In the genomic region with DNA sequence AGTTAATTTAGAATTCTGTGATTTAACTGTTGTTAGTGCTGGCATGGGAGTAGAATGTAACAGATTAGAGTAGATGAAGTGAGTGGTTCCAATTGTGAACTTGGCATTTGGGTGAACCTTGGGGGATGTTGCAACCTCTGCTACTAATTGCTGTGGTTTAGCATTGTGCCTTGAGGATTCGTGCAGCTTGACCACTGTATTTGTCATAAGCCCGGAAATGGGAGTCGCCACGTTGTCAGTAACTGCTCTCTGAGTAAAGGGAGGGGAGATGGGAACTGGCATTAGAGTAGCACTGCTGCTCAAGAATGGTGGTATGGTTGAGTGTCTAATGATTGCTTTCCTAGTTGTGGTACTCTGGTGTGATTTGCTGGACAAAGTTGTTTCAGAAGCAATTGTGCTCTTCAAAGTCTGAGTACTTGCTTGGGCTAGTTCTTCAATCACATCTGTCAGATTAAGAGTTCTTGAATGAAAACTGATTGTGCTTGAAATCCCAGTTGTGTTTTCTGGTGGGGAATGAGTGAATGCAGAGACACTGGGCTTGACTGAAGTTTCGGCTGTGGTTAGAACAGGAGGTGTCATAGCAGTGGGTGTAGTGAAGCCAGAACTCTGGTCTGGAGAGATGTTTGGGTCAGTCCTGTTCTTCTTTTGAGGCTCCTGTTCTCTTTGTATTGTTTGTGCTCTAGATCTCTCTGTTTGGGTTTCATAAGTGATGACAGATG, we compare ENCODE assay signal across 11 cellular contexts. TPM values are rescaled to one million over a fixed set of nuclear protein-coding genes. Genes with fewer than 3 reads are reported as not detected.
DNase-seq lines count a peak whose midpoint lies in the region; TF ChIP-seq lines count a peak whose summit lies in the region.
"Had no signal": no experiment of that assay in that cellular context is flagged by ENCODE, and none has a peak within 500 bp of the region (broad histone marks: within the 10 kb centered on the region; RNA-seq: fewer than 3 reads in every experiment).

No MANE protein-coding gene starts in this region.

- peaks cover 14% of the 10 kb centered on the region for H3K9me3 ChIP-seq in A673 (ENCODE audit: low read depth, low read length, poor library complexity, severe bottlenecking)

- H3K27me3 ChIP-seq in A673 (replicated peaks; ENCODE audit: insufficient read depth, low read depth, low read length, poor library complexity): no peaks in the 10 kb centered on the region
- H3K27me3 ChIP-seq: hepatocyte had no signal

- CTCF ChIA-PET in A673 (lab: Charles Lee): no interaction called here

- TF ChIP-seq CTCF in A673 (conservative IDR thresholded peaks at IDR 0.05; ENCODE audit: low read depth, low read length): no peak
- no peak for TF ChIP-seq CTCF in fibroblast of villous mesenchyme (IDR thresholded peaks at IDR 0.05; ENCODE audit: insufficient read depth, low read depth, low read length)

- POLR2A ChIA-PET in A673 (lab: Charles Lee; ENCODE audit: low non-redundant PET): no interaction called here

- intact Hi-C loops in A673 (cut with micrococcal nuclease; ENCODE audit: unreplicated experiment): no loop called here

- BruUV-seq in A673 (replicated peaks; lab: Mats Ljungman, UMichigan): TSS peak; percentile 20

- H3K36me3 ChIP-seq in A673 (ENCODE audit: insufficient read depth, low read length, poor library complexity, severe bottlenecking): peaks cover 33% of the 10 kb centered on the region

- in situ Hi-C loops in G401 (cut with HindIII; ENCODE audit: low sequenced_read_pairs): no loop called here

- peaks cover 10% of the 10 kb centered on the region for H3K4me1 ChIP-seq in A673 (ENCODE audit: insufficient read depth, low read length, poor library complexity, severe bottlenecking)

- no peak overlapping the region for H3K4me3 ChIP-seq in A673 (ENCODE audit: low read depth, low read length, poor library complexity, severe bottlenecking)
- H3K4me3 ChIP-seq in fibroblast of villous mesenchyme (ENCODE audit: low read depth, low read length): no peak overlapping the region
- H3K4me3 ChIP-seq: hepatocyte had no signal

- DNase-seq in A673 (ENCODE audit: low spot score): no peak
- DNase-seq in HCEC 1CT: peak; percentile 86
- peak; percentile 86 for DNase-seq in SKM-1 (lab: John Stamatoyannopoulos, UW; ENCODE audit: unreplicated experiment)
- DNase-seq in fibroblast of villous mesenchyme (ENCODE audit: low read depth): peak; percentile 34
- no peak for DNase-seq in activated effector memory CD4-positive, alpha-beta T cell treated with anti-CD3 and anti-CD28 coated beads, Interleukin-2, amount 50 U/mL, for 16 hours
- DNase-seq in G401 (ENCODE audit: low spot score): no peak
- no peak for DNase-seq in iPS-NIHi11 (ENCODE audit: low spot score)
- DNase-seq in NCI-H1436 treated with DMSO at 0.1 percent for 48 hours (lab: John Stamatoyannopoulos, UW): no peak
- DNase-seq: stimulated activated CD4-positive, alpha-beta T cell treated with anti-CD3 and anti-CD28 coated beads, Interleukin-15, amount 100 ng/mL, for 24 hours; T-helper 1 cell had no signal

- no peak overlapping the region for H3K27ac ChIP-seq in A673 (ENCODE audit: low read depth, low read length, poor library complexity, severe bottlenecking)
- H3K27ac ChIP-seq: hepatocyte had no signal

RNA-seq across cellular contexts. Expression of a gene that starts 15.4 kb away (rescaled TPM):
- 10.5 and 13.6 TPM in 2 replicates for total RNA-seq in A673 (2021)
- 0.97 and 2.2 TPM in 2 replicates for total RNA-seq in fibroblast of villous mesenchyme
- 0.07 TPM in 1 of 2 replicates, not detected in the other for total RNA-seq in G401 (2014; rRNA removed; shearing (Covaris generic))

Comparison
In these comparisons a context has a peak if more than half of its experiments do, and no peak if none do; other contexts are left out.
1. DNase-seq: peak in HCEC 1CT (single experiment), SKM-1 (single experiment) and fibroblast of villous mesenchyme (single experiment); none in A673 (single experiment), activated effector memory CD4-positive, alpha-beta T cell treated with anti-CD3 and anti-CD28 coated beads, Interleukin-2, amount 50 U/mL, for 16 hours (single experiment), G401 (single experiment), iPS-NIHi11 (single experiment) and NCI-H1436 treated with DMSO at 0.1 percent for 48 hours (single experiment).